25 cellular contexts compared by ENCODE assay signal in genomic region chr9:87675466-87675865, GRCh38. TPM values are rescaled to one million over a fixed set of nuclear protein-coding genes. Genes with fewer than 3 reads are reported as not detected.
DNase-seq lines count a peak whose midpoint lies in the region; TF ChIP-seq lines count a peak whose summit lies in the region.
"Had no signal": no experiment of that assay in that cellular context is flagged by ENCODE, and none has a peak within 500 bp of the region (broad histone marks: within the 10 kb centered on the region; RNA-seq: fewer than 3 reads in every experiment).

No MANE protein-coding gene starts in this region.

- peaks cover 10% of the 10 kb centered on the region for H3K4me1 ChIP-seq in MM.1S (ENCODE audit: low read length)
- H3K4me1 ChIP-seq: gastrocnemius medialis had no signal

- peak; percentile 13 for DNase-seq in SIG-M5 treated with dmso at 0.1 percent for 504 hours (lab: John Stamatoyannopoulos, UW; ENCODE audit: unreplicated experiment)
- no peak for DNase-seq in SIG-M5 (lab: John Stamatoyannopoulos, UW)
- no peak for DNase-seq in mesothelial cell of epicardium (ENCODE audit: low spot score in 2 of 2, unreplicated experiment in 2 of 2)
- DNase-seq in NCI-H2227 treated with DMSO at 0.1 percent for 48 hours (lab: John Stamatoyannopoulos, UW), result no peak
- no peak for DNase-seq in kidney glomerular epithelial cell (lab: John Stamatoyannopoulos, UW)
- DNase-seq in MM.1S, result no peak
- no peak for DNase-seq in AG08395 (ENCODE audit: low spot score)
- DNase-seq: ACHN; activated effector memory CD4-positive, alpha-beta T cell treated with anti-CD3 and anti-CD28 coated beads, Interleukin-2, amount 50 U/mL, for 16 hours; activated naive CD8-positive, alpha-beta T cell treated with anti-CD3 and anti-CD28 coated beads, Interleukin-2, amount 50 U/mL, for 24 hours; brain microvascular endothelial cell; C1 segment of cervical spinal cord; effector memory CD8-positive, alpha-beta T cell; gastrocnemius medialis; IMR-90; mammary epithelial cell; NCI-H1436 treated with DMSO at 0.1 percent for 48 hours; NCI-H446 treated with DMSO at 0.1 percent for 48 hours; RPMI8226; stimulated activated CD4-positive, alpha-beta T cell treated with anti-CD3 and anti-CD28 coated beads, Interleukin-12 subunit alpha, Interleukin-12 subunit beta, amount 100 ng/mL, for 4 hours; stimulated activated CD4-positive, alpha-beta T cell treated with anti-CD3 and anti-CD28 coated beads, Interleukin-4, amount 100 ng/mL, for 4 hours; transverse colon had no signal

- TF ChIP-seq CTCF in VCaP (conservative IDR thresholded peaks at IDR 0.05) (no peak), mesothelial cell of epicardium (IDR thresholded peaks at IDR 0.05; ENCODE audit: unreplicated experiment) (no peak), MM.1S (IDR thresholded peaks at IDR 0.05; ENCODE audit: low read length) (no peak)

- H4K20me1 ChIP-seq in MM.1S (ENCODE audit: insufficient read depth, low read length), result no peaks in the 10 kb centered on the region

- no peaks in the 10 kb centered on the region for H3F3A ChIP-seq in MM.1S (ENCODE audit: insufficient read depth, low read length)

- no peaks in the 10 kb centered on the region for H3K27me3 Mint-ChIP-seq in mesothelial cell of epicardium (ENCODE audit: low read depth)

- H3K79me2 ChIP-seq in MM.1S (ENCODE audit: low read length), result no peaks in the 10 kb centered on the region

- H3K9ac ChIP-seq in MM.1S (ENCODE audit: low read length), result no peak overlapping the region

- peak overlapping the region; percentile 28 for H3K27ac Mint-ChIP-seq in mesothelial cell of epicardium
- H3K27ac Mint-ChIP-seq: activated naive CD8-positive, alpha-beta T cell treated with anti-CD3 and anti-CD28 coated beads, Interleukin-2, amount 50 U/mL, for 24 hours; effector memory CD8-positive, alpha-beta T cell; stimulated activated naive CD8-positive, alpha-beta T cell treated with anti-CD3 and anti-CD28 coated beads, Interleukin-15, Interleukin-2, amounts not matched to agents 100 ng/mL and 50 ng/mL, for 24 hours had no signal

- H3K36me3 ChIP-seq in MM.1S (replicated peaks; ENCODE audit: insufficient read depth, low read length), result no peaks in the 10 kb centered on the region
- H3K36me3 ChIP-seq: brain microvascular endothelial cell, gastrocnemius medialis, transverse colon had no signal

- H2AFZ ChIP-seq in MM.1S (ENCODE audit: low read length), result no peak overlapping the region

- H3K9me2 ChIP-seq in MM.1S (replicated peaks; ENCODE audit: insufficient read depth, low read length), result no peaks in the 10 kb centered on the region

- H3K9me3 ChIP-seq in MM.1S (replicated peaks; ENCODE audit: insufficient read depth, low read length), result no peaks in the 10 kb centered on the region
- H3K9me3 ChIP-seq: esophagus muscularis mucosa, gastrocnemius medialis, transverse colon had no signal

- no peaks in the 10 kb centered on the region for H3K27me3 ChIP-seq in MM.1S (replicated peaks; ENCODE audit: insufficient read depth, low read length)
- H3K27me3 ChIP-seq: brain microvascular endothelial cell, esophagus muscularis mucosa, gastrocnemius medialis, transverse colon had no signal

- no peaks in the 10 kb centered on the region for H3K9me3 Mint-ChIP-seq in mesothelial cell of epicardium
- H3K9me3 Mint-ChIP-seq: activated naive CD8-positive, alpha-beta T cell treated with anti-CD3 and anti-CD28 coated beads, Interleukin-2, amount 50 U/mL, for 24 hours; effector memory CD8-positive, alpha-beta T cell; stimulated activated naive CD8-positive, alpha-beta T cell treated with anti-CD3 and anti-CD28 coated beads, Interleukin-15, Interleukin-2, amounts not matched to agents 100 ng/mL and 50 ng/mL, for 24 hours had no signal

- H3K27ac ChIP-seq in VCaP, result peak overlapping the region; percentile 55
- H3K27ac ChIP-seq in MM.1S (ENCODE audit: low read length), result no peak overlapping the region
- H3K27ac ChIP-seq: brain microvascular endothelial cell, gastrocnemius medialis, transverse colon had no signal

- H3K36me3 Mint-ChIP-seq in mesothelial cell of epicardium, result peaks cover 34% of the 10 kb centered on the region

- H3K4me2 ChIP-seq in MM.1S (ENCODE audit: low read depth, low read length), result no peak overlapping the region

- peaks cover 18% of the 10 kb centered on the region for H3K4me1 Mint-ChIP-seq in mesothelial cell of epicardium
- H3K4me1 Mint-ChIP-seq: activated naive CD8-positive, alpha-beta T cell treated with anti-CD3 and anti-CD28 coated beads, Interleukin-2, amount 50 U/mL, for 24 hours had no signal

- no peak overlapping the region for H3K4me3 ChIP-seq in MM.1S (ENCODE audit: low read length)
- H3K4me3 ChIP-seq: esophagus muscularis mucosa, gastrocnemius medialis, transverse colon had no signal

- H3K4me3 Mint-ChIP-seq in mesothelial cell of epicardium, result no peak overlapping the region
- H3K4me3 Mint-ChIP-seq: activated naive CD8-positive, alpha-beta T cell treated with anti-CD3 and anti-CD28 coated beads, Interleukin-2, amount 50 U/mL, for 24 hours; effector memory CD8-positive, alpha-beta T cell; stimulated activated naive CD8-positive, alpha-beta T cell treated with anti-CD3 and anti-CD28 coated beads, Interleukin-15, Interleukin-2, amounts not matched to agents 100 ng/mL and 50 ng/mL, for 24 hours had no signal

RNA-seq across cellular contexts. Expression of gene CTSL, which starts 50.5 kb away (rescaled TPM):
- 85.9 to 90.5 TPM (median 86.2 TPM) in 3 replicates for total RNA-seq in mesothelial cell of epicardium
